8 cellular contexts compared by ENCODE assay signal in genomic region chr19:33040994-33041827, GRCh38. TPM values are rescaled to one million over a fixed set of nuclear protein-coding genes. Genes with fewer than 3 reads are reported as not detected.
DNase-seq lines count a peak whose midpoint lies in the region; ATAC-seq and TF ChIP-seq lines count a peak whose summit lies in the region.

No MANE protein-coding gene starts in this region.

- ATAC-seq in HG03095 (IDR thresholded peaks at IDR 0.05; ENCODE audit: unreplicated experiment) (no peak), HG02970 (IDR thresholded peaks at IDR 0.05; ENCODE audit: low FRiP score, unreplicated experiment) (no peak)

- H3K27ac ChIP-seq in caudate nucleus (ENCODE audit: low read depth, low read length) (peak overlapping the region; percentile 82), mesenchymal stem cell (ENCODE audit: low read length, poor library complexity, severe bottlenecking) (peak overlapping the region; percentile 97), suprapubic skin (no peak overlapping the region)

- CTCF ChIA-PET in BJ (lab: Yijun Ruan, JAX) = interaction anchor here (1.2 kb wide), 1 partner anchor 10 kb away, joined by 5 read pairs; no protein-coding TSS in a partner anchor

- WGBS in mesenchymal stem cell = 83% methylated on average over 9 of the region's 9 CpGs
- 55% methylated on average over 9 of the region's 9 CpGs for WGBS in suprapubic skin

- H3K4me2 ChIP-seq in mesenchymal stem cell (ENCODE audit: low read length, poor library complexity, severe bottlenecking) = peak overlapping the region; percentile 39

- H2AFZ ChIP-seq in mesenchymal stem cell (ENCODE audit: low read depth, low read length) = no peak overlapping the region

- peak overlapping the region; percentile 30 for H4K8ac ChIP-seq in mesenchymal stem cell (ENCODE audit: low read length)

- H3K18ac ChIP-seq in mesenchymal stem cell (ENCODE audit: low read depth in 1 of 2, low read length in 2 of 2) = no peak overlapping the region

- H3K23ac ChIP-seq in mesenchymal stem cell (ENCODE audit: low read length in 2 of 2) = no peak overlapping the region

- H3K4me3 ChIP-seq in BJ (ENCODE audit: low read depth, low read length) = no peak overlapping the region
- H3K4me3 ChIP-seq in MG63 = no peak overlapping the region
- H3K4me3 ChIP-seq in mesenchymal stem cell (ENCODE audit: insufficient read depth in 1 of 2, low read depth in 1 of 2, low read length in 2 of 2) = no peak overlapping the region
- H3K4me3 ChIP-seq in suprapubic skin = no peak overlapping the region

- H2AK5ac ChIP-seq in mesenchymal stem cell (ENCODE audit: low read length, severe bottlenecking) = peak overlapping the region; percentile 100

- H3K4me1 ChIP-seq in mesenchymal stem cell (ENCODE audit: control insufficient read depth, insufficient read depth, low read depth, low read length) = peaks cover 25% of the 10 kb centered on the region
- H3K4me1 ChIP-seq in suprapubic skin = no peaks in the 10 kb centered on the region

- no peak overlapping the region for H2BK120ac ChIP-seq in mesenchymal stem cell (ENCODE audit: low read depth, low read length)

- H3K36me3 ChIP-seq in BJ (ENCODE audit: control insufficient read depth, insufficient read depth, low read length) (no peaks in the 10 kb centered on the region), MG63 (no peaks in the 10 kb centered on the region; the same call in none of the 2 replicates), mesenchymal stem cell (ENCODE audit: control insufficient read depth in 1 of 2, insufficient read depth in 2 of 2, low read depth in 1 of 2, low read length in 2 of 2) (peaks cover 0 to 33% of the 10 kb centered on the region in 2 experiments), suprapubic skin (no peaks in the 10 kb centered on the region)

- DNase-seq in BJ (ENCODE audit: low read depth) = peak; percentile 24
- DNase-seq in MG63 = peak; percentile 12
- peak in 32 of 61 donors; percentile 2 to 90 (median 26) for DNase-seq in caudate nucleus (lab: John Stamatoyannopoulos, UW)
- DNase-seq in mesenchymal stem cell = peak; percentile 26
- DNase-seq in OCI-M2 (lab: John Stamatoyannopoulos, UW; ENCODE audit: unreplicated experiment) = no peak
- no peak for DNase-seq in suprapubic skin (ENCODE audit: low spot score in 2 of 2)

- H3K9me3 ChIP-seq in MG63 (no peaks in the 10 kb centered on the region), mesenchymal stem cell (ENCODE audit: control insufficient read depth, low read length) (no peaks in the 10 kb centered on the region), suprapubic skin (no peaks in the 10 kb centered on the region)

- peak overlapping the region; percentile 97 for H2BK5ac ChIP-seq in mesenchymal stem cell (ENCODE audit: low read depth, low read length, poor library complexity, severe bottlenecking)

- no peak overlapping the region for H2BK15ac ChIP-seq in mesenchymal stem cell (ENCODE audit: low read depth, poor library complexity, severe bottlenecking)

- no peak overlapping the region for H2BK12ac ChIP-seq in mesenchymal stem cell (ENCODE audit: low read length in 2 of 2)

- no peak for TF ChIP-seq POLR2A in suprapubic skin (IDR thresholded peaks at IDR 0.05)

- H3K27me3 ChIP-seq in BJ (ENCODE audit: control insufficient read depth, insufficient read depth, low read length) (no peaks in the 10 kb centered on the region), MG63 (no peaks in the 10 kb centered on the region), mesenchymal stem cell (ENCODE audit: control insufficient read depth in 1 of 2, insufficient read depth in 1 of 2, low read length in 2 of 2) (no peaks in the 10 kb centered on the region), suprapubic skin (no peaks in the 10 kb centered on the region)

- no peak overlapping the region for H3K9ac ChIP-seq in mesenchymal stem cell (ENCODE audit: low read length)

- no peak overlapping the region for H4K91ac ChIP-seq in mesenchymal stem cell (ENCODE audit: low read length)

- H3K4ac ChIP-seq in mesenchymal stem cell (ENCODE audit: low read depth in 1 of 2, low read length in 2 of 2) = no peak overlapping the region

- no peak for TF ChIP-seq EP300 in suprapubic skin (IDR thresholded peaks at IDR 0.05)

- H3K14ac ChIP-seq in mesenchymal stem cell (ENCODE audit: low read length in 2 of 2) = no peak overlapping the region

- H3K79me1 ChIP-seq in mesenchymal stem cell (replicated peaks; ENCODE audit: low read length, poor library complexity, severe bottlenecking) = peaks cover 26% of the 10 kb centered on the region

- TF ChIP-seq CTCF in BJ (IDR thresholded peaks at IDR 0.05; ENCODE audit: insufficient read depth, low read depth, low read length) = no peak
- TF ChIP-seq CTCF in suprapubic skin (IDR thresholded peaks at IDR 0.05) = no peak

- POLR2A ChIA-PET in BJ (lab: Charles Lee) = no interaction called here

RNA-seq across cellular contexts. Expression of gene RHPN2, which starts 23.5 kb away (rescaled TPM):
- polyA plus RNA-seq in BJ (2011; rRNA removed) = 7.8 and 9.9 TPM in 2 replicates
- 5.0 and 8.1 TPM in 2 replicates for polyA minus RNA-seq in BJ (2011; rRNA and poly(A)+ RNA removed)
- 8.9 and 18.6 TPM in 2 replicates for total RNA-seq in MG63 (2014; rRNA removed; shearing (Covaris generic); ENCODE audit: low replicate concordance)
- polyA plus RNA-seq in mesenchymal stem cell (2013, experiment 1 of 2) = 3.8 TPM
- polyA plus RNA-seq in mesenchymal stem cell (2013, experiment 2 of 2) = 3.6 TPM
- 10 to 100 TPM in 3 of 4 donors, 1 to 10 TPM in 1; 7.8 to 39.7 (median 18.5) TPM for total RNA-seq in suprapubic skin

RNA-seq across cellular contexts. Expression of gene GPATCH1, which starts 39.8 kb away (rescaled TPM):
- 7.2 and 8.7 TPM in 2 replicates for polyA plus RNA-seq in BJ (2011; rRNA removed)
- 6.4 and 8.1 TPM in 2 replicates for polyA minus RNA-seq in BJ (2011; rRNA and poly(A)+ RNA removed)
- 6.4 and 6.5 TPM in 2 replicates for total RNA-seq in MG63 (2014; rRNA removed; shearing (Covaris generic); ENCODE audit: low replicate concordance)
- polyA plus RNA-seq in mesenchymal stem cell (2013, experiment 1 of 2) = 3.7 TPM
- polyA plus RNA-seq in mesenchymal stem cell (2013, experiment 2 of 2) = 3.7 TPM
- 10 to 100 TPM in 3 of 4 donors, 1 to 10 TPM in 1; 8.0 to 29.3 (median 14.3) TPM for total RNA-seq in suprapubic skin

Comparison
In these comparisons a context has a peak if more than half of its experiments do, and no peak if none do; other contexts are left out.
1. DNase-seq: peak in BJ (single experiment), MG63 (single experiment), caudate nucleus (32 of 61) and mesenchymal stem cell (single experiment); none in OCI-M2 (single experiment) and suprapubic skin (0 of 2).